In the genomic region with DNA sequence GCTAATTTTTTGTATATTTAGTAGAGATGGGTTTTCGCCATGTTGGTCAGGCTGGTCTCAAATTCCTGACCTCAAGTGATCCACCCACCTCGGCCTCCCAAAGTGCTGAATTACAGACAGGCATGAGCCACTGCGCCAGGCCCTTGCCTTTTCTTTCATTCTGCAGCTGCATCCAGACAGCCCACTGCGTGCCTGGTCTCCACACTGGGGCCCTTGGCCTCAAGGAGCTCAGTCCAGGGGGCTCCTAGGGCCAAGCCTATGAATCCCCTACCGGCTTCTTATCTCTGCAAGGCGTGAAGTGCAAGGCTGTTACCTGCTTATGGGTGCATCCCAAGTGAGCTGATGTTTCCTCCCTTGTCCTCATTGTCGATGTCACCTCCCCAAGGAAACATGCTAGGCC, we compare ENCODE assay signal across 22 cellular contexts.
"Had no signal": no experiment of that assay in that cellular context is flagged by ENCODE, and none has a peak within 500 bp of the region (broad histone marks: within the 10 kb centered on the region; RNA-seq: fewer than 3 reads in every experiment).

No MANE protein-coding gene starts in this region.

- H3K27me3 ChIP-seq: testis, vagina had no signal

- H3K36me3 ChIP-seq: vagina had no signal

- H3K4me3 Mint-ChIP-seq: activated CD4-positive, alpha-beta memory T cell treated with anti-CD3 and anti-CD28 coated beads for 36 hours; activated naive CD4-positive, alpha-beta T cell treated with anti-CD3 and anti-CD28 coated beads for 36 hours; activated naive CD8-positive, alpha-beta T cell treated with anti-CD3 and anti-CD28 coated beads, Interleukin-2, amount 10 ng/mL, durations not matched to agents 7 days and 5 days; activated T-cell treated with anti-CD3 and anti-CD28 coated beads, Interleukin-2, amount 50 U/mL, for 72 hours; immature natural killer cell; mesothelial cell of epicardium; natural killer cell; stimulated activated naive B cell treated with anti-CD40 and anti-IgM and Interleukin-4, amounts not matched to agents 10 μg/mL and 1 μg/mL and 100 μg/mL, for 72 hours; type B pancreatic cell had no signal

- H3K36me3 Mint-ChIP-seq: activated CD4-positive, alpha-beta memory T cell treated with anti-CD3 and anti-CD28 coated beads for 36 hours; activated naive CD8-positive, alpha-beta T cell treated with anti-CD3 and anti-CD28 coated beads, Interleukin-2, amount 10 ng/mL, durations not matched to agents 7 days and 5 days; immature natural killer cell; mesothelial cell of epicardium; natural killer cell; stimulated activated naive B cell treated with anti-CD40 and anti-IgM and Interleukin-4, amounts not matched to agents 10 μg/mL and 1 μg/mL and 100 μg/mL, for 72 hours; type B pancreatic cell had no signal

- H3K4me3 ChIP-seq: lung, psoas muscle, testis, vagina had no signal

- H3K4me1 Mint-ChIP-seq: activated naive CD8-positive, alpha-beta T cell treated with anti-CD3 and anti-CD28 coated beads, Interleukin-2, amount 10 ng/mL, durations not matched to agents 7 days and 5 days; immature natural killer cell; natural killer cell; stimulated activated naive B cell treated with anti-CD40 and anti-IgM and Interleukin-4, amounts not matched to agents 10 μg/mL and 1 μg/mL and 100 μg/mL, for 72 hours had no signal

- H3K27ac Mint-ChIP-seq: activated CD4-positive, alpha-beta memory T cell treated with anti-CD3 and anti-CD28 coated beads for 36 hours; activated naive CD4-positive, alpha-beta T cell treated with anti-CD3 and anti-CD28 coated beads for 36 hours; activated naive CD8-positive, alpha-beta T cell treated with anti-CD3 and anti-CD28 coated beads, Interleukin-2, amount 10 ng/mL, durations not matched to agents 7 days and 5 days; activated T-cell treated with anti-CD3 and anti-CD28 coated beads, Interleukin-2, amount 50 U/mL, for 72 hours; immature natural killer cell; natural killer cell; stimulated activated naive B cell treated with anti-CD40 and anti-IgM and Interleukin-4, amounts not matched to agents 10 μg/mL and 1 μg/mL and 100 μg/mL, for 72 hours; type B pancreatic cell had no signal

- H3K27ac ChIP-seq: psoas muscle had no signal

- H3K9me3 Mint-ChIP-seq: activated CD4-positive, alpha-beta memory T cell treated with anti-CD3 and anti-CD28 coated beads for 36 hours; activated naive CD4-positive, alpha-beta T cell treated with anti-CD3 and anti-CD28 coated beads for 36 hours; activated naive CD8-positive, alpha-beta T cell treated with anti-CD3 and anti-CD28 coated beads, Interleukin-2, amount 10 ng/mL, durations not matched to agents 7 days and 5 days; activated T-cell treated with anti-CD3 and anti-CD28 coated beads, Interleukin-2, amount 50 U/mL, for 72 hours; immature natural killer cell; mesothelial cell of epicardium; natural killer cell; stimulated activated naive B cell treated with anti-CD40 and anti-IgM and Interleukin-4, amounts not matched to agents 10 μg/mL and 1 μg/mL and 100 μg/mL, for 72 hours; type B pancreatic cell had no signal

- DNase-seq: activated CD4-positive, alpha-beta memory T cell treated with anti-CD3 and anti-CD28 coated beads for 36 hours; activated CD4-positive, alpha-beta T cell treated with anti-CD3 and anti-CD28 coated beads for 48 hours; activated effector memory CD4-positive, alpha-beta T cell treated with Interleukin-2 at 50 U/mL for 16 hours; activated naive CD4-positive, alpha-beta T cell treated with anti-CD3 and anti-CD28 coated beads for 36 hours; activated naive CD8-positive, alpha-beta T cell treated with anti-CD3 and anti-CD28 coated beads, Interleukin-2, amount 10 ng/mL, durations not matched to agents 7 days and 5 days; activated T-cell treated with anti-CD3 and anti-CD28 coated beads, Interleukin-2, amount 50 U/mL, for 72 hours; amniotic stem cell; cortex of kidney; erythroblast; foreskin melanocyte; immature natural killer cell; natural killer cell; psoas muscle; stimulated activated CD4-positive, alpha-beta T cell treated with anti-CD3 and anti-CD28 coated beads, Interleukin-2, amount 100 ng/mL, for 48 hours; stimulated activated CD8-positive, alpha-beta memory T cell treated with anti-CD3 and anti-CD28 coated beads, Interleukin-4, amount 100 ng/mL, for 48 hours; stimulated activated naive B cell treated with anti-CD40 and anti-IgM and Interleukin-4, amounts not matched to agents 10 μg/mL and 1 μg/mL and 100 μg/mL, for 72 hours; T-helper 2 cell; testis had no signal

- H3K27me3 Mint-ChIP-seq: type B pancreatic cell had no signal

- ATAC-seq: activated T-cell treated with anti-CD3 and anti-CD28 coated beads, Interleukin-2, amount 50 U/mL, for 72 hours; natural killer cell; stimulated activated naive B cell treated with anti-CD40 and anti-IgM and Interleukin-4, amounts not matched to agents 10 μg/mL and 1 μg/mL and 100 μg/mL, for 72 hours had no signal

- H3K9me3 ChIP-seq: psoas muscle, testis, vagina had no signal
